ENCODE assay signal across 21 cellular contexts in genomic region chr5:81070561-81070960, GRCh38.
"Had no signal": no experiment of that assay in that cellular context is flagged by ENCODE, and none has a peak within 500 bp of the region (broad histone marks: within the 10 kb centered on the region; RNA-seq: fewer than 3 reads in every experiment).

No MANE protein-coding gene starts in this region.

- H3K27ac Mint-ChIP-seq: mesothelial cell of epicardium had no signal

- H3K9me3 Mint-ChIP-seq: mesothelial cell of epicardium had no signal

- ATAC-seq: foreskin keratinocyte, gastroesophageal sphincter, heart left ventricle, left cardiac atrium, left lung, left ventricle myocardium superior, lower lobe of right lung, mucosa of descending colon had no signal

- DNase-seq: dermis blood vessel endothelial cell; dorsolateral prefrontal cortex; effector CD4-positive, alpha-beta T cell; effector memory CD4-positive, alpha-beta T cell; foreskin keratinocyte; heart left ventricle; hippocampal formation; left cardiac atrium; left lung; left ventricle myocardium superior; lower lobe of right lung; mesenchymal stem cell; mucosa of descending colon had no signal

- H3K9me3 ChIP-seq: esophagus muscularis mucosa, gastroesophageal sphincter, heart left ventricle, left lung, lower lobe of right lung, mucosa of descending colon had no signal

- H3K27ac ChIP-seq: coronary artery, dorsolateral prefrontal cortex, esophagus muscularis mucosa, foreskin keratinocyte, gastroesophageal sphincter, left lung, lower lobe of right lung had no signal

- H3K4me3 ChIP-seq: coronary artery, dorsolateral prefrontal cortex, esophagus muscularis mucosa, gastroesophageal sphincter, heart left ventricle, left lung, lower lobe of right lung, mucosa of descending colon had no signal

- FAIRE-seq: colon, endothelial cell of umbilical vein, islet of Langerhans, keratinocyte had no signal

- H3K4me3 Mint-ChIP-seq: mesothelial cell of epicardium had no signal

- H3K36me3 ChIP-seq: gastroesophageal sphincter, left lung, lower lobe of right lung had no signal
